Comparison of ENCODE assay signal across 36 cellular contexts in the genomic region with DNA sequence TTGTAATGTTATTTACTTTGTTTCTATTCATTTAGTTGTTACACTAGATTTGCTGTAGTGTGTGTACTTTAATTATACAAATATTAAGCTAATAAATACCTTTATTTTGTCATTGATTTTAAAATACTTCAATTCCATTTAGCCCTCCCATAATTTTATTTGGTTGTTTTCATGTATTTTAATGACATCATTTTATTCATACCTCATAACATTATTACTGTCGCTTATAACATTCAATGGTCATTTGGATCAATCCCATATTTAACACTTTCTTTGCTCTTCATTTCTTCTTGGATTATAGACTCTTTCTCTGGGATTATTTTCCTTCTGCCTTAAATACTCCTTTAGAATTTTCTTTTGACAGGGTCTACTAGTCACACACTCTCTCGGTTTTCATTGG.
DNase-seq lines count a peak whose midpoint lies in the region; ATAC-seq, FAIRE-seq and TF ChIP-seq lines count a peak whose summit lies in the region.
"Had no signal": no experiment of that assay in that cellular context is flagged by ENCODE, and none has a peak within 500 bp of the region (broad histone marks: within the 10 kb centered on the region; RNA-seq: fewer than 3 reads in every experiment).

No MANE protein-coding gene starts in this region.

- DNase-seq in HepG2 (ENCODE audit: low spot score) (no peak), right lobe of liver (no peak), small intestine (no peak), immature natural killer cell (no peak)
- DNase-seq: 8988T; ACHN; AML-193; BE2C; C1 segment of cervical spinal cord; Caco-2; Calu3; CD4-positive, alpha-beta memory T cell; CD4-positive, alpha-beta T cell; CD4-positive, CD25-positive, alpha-beta regulatory T cell; CD8-positive, alpha-beta memory T cell; CD8-positive, alpha-beta T cell; COR-L47; DMS 273 treated with DMSO at 0.1 percent for 48 hours; DMS153; DMS53; DMS79; DMS79 treated with DMSO at 0.1 percent for 48 hours; DND-41; EL had no signal

- H2AFZ ChIP-seq in HepG2 (ENCODE audit: low read length): no peak overlapping the region

- no peaks in the 10 kb centered on the region for H3K27me3 ChIP-seq in HepG2 (ENCODE audit: control insufficient read depth in 1 of 2, insufficient read depth in 2 of 2, low read length in 2 of 2)
- no peaks in the 10 kb centered on the region for H3K27me3 ChIP-seq in right lobe of liver
- no peaks in the 10 kb centered on the region for H3K27me3 ChIP-seq in small intestine (ENCODE audit: control insufficient read depth in 2 of 2, insufficient read depth in 2 of 2, low read length in 2 of 2)
- H3K27me3 ChIP-seq: BE2C; BLaER1; BLaER1 treated with 17β-estradiol and CSF1 and Interleukin-3, amounts not matched to agents 10 nM and 100 nM had no signal

- H3K27ac ChIP-seq in HepG2 (ENCODE audit: extremely low read length, insufficient read depth, low read length): no peak overlapping the region
- no peak overlapping the region for H3K27ac ChIP-seq in right lobe of liver
- H3K27ac ChIP-seq in HEK293 (ENCODE audit: extremely low read depth, low read depth, low read length): no peak overlapping the region
- no peak overlapping the region for H3K27ac ChIP-seq in small intestine (ENCODE audit: low read depth in 1 of 2, low read length in 1 of 2)
- H3K27ac ChIP-seq: 22Rv1; A549; BLaER1; BLaER1 treated with 17β-estradiol and CSF1 and Interleukin-3, amounts not matched to agents 10 nM and 100 nM; C4-2B had no signal

- TF ChIP-seq POLR2A in HepG2 (IDR thresholded peaks at IDR 0.05; ENCODE audit: insufficient read depth in 1 of 2, low read depth in 2 of 2, low read length in 2 of 2) (no peak), right lobe of liver (IDR thresholded peaks at IDR 0.05) (no peak)

- no TSS peak for BruUV-seq in HepG2 (replicated peaks; lab: Mats Ljungman, UMichigan)

- FAIRE-seq in HepG2 (lab: Jason Lieb, UNC) (no peak), A204.1 (lab: Jason Lieb, UNC) (peak; percentile 74), small intestine (lab: Jason Lieb, UNC) (peak; percentile 74)
- FAIRE-seq: A549, D721Med had no signal

- H3K9me3 ChIP-seq in HepG2 (ENCODE audit: low read length) (no peaks in the 10 kb centered on the region), right lobe of liver (no peaks in the 10 kb centered on the region), HEK293 (ENCODE audit: control insufficient read depth, insufficient read depth, low read depth, low read length) (no peaks in the 10 kb centered on the region), small intestine (ENCODE audit: control insufficient read depth, low read depth) (no peaks in the 10 kb centered on the region)
- H3K9me3 ChIP-seq: A549; BE2C; BLaER1; BLaER1 treated with 17β-estradiol and CSF1 and Interleukin-3, amounts not matched to agents 10 nM and 100 nM; Caco-2 had no signal

- peaks cover 26% of the 10 kb centered on the region for H3K27me3 Mint-ChIP-seq in stimulated activated memory B cell treated with anti-CD40 and anti-IgM and Interleukin-4, amounts not matched to agents 10 μg/mL and 1 μg/mL and 100 μg/mL, for 72 hours
- H3K27me3 Mint-ChIP-seq in immature natural killer cell (ENCODE audit: low read depth in 3 of 3): peaks cover 4 to 16% (median 7%) of the 10 kb centered on the region in 3 donors

- CTCF ChIA-PET in HepG2 (lab: Yijun Ruan, JAX; ENCODE audit: low intra/inter-chr PET ratio, low total read pairs): no interaction called here
- CTCF ChIA-PET in HEK293 (lab: Yijun Ruan, JAX): no interaction called here

- TF ChIP-seq CTCF in HepG2 (CRISPR knock-in tag; IDR thresholded peaks at IDR 0.05) (no peak), right lobe of liver (IDR thresholded peaks at IDR 0.05) (no peak), HEK293 (tag by site-specific recombination; IDR thresholded peaks at IDR 0.05) (no peak)

- H3K36me3 ChIP-seq in HepG2 (replicated peaks in 1 of 2; ENCODE audit: control insufficient read depth in 1 of 2, insufficient read depth in 2 of 2, low read length in 2 of 2): no peaks in the 10 kb centered on the region
- no peaks in the 10 kb centered on the region for H3K36me3 ChIP-seq in right lobe of liver
- no peaks in the 10 kb centered on the region for H3K36me3 ChIP-seq in HEK293 (ENCODE audit: control insufficient read depth in 2 of 2, insufficient read depth in 1 of 2, low read length in 2 of 2)
- no peaks in the 10 kb centered on the region for H3K36me3 ChIP-seq in small intestine (ENCODE audit: control insufficient read depth in 2 of 2, insufficient read depth in 2 of 2, low read length in 2 of 2)
- H3K36me3 ChIP-seq: BE2C; BLaER1; BLaER1 treated with 17β-estradiol and CSF1 and Interleukin-3, amounts not matched to agents 10 nM and 100 nM had no signal

- POLR2A ChIA-PET in HepG2 (lab: Yijun Ruan, JAX): no interaction called here
- POLR2A ChIA-PET in HEK293 (lab: Yijun Ruan, JAX): no interaction called here

- H3K4me3 ChIP-seq in HepG2 (replicated peaks in 1 of 3; ENCODE audit: insufficient read depth in 1 of 3, low read depth in 2 of 3, low read length in 3 of 3) (no peak overlapping the region), right lobe of liver (no peak overlapping the region), HEK293 (ENCODE audit: low read depth, low read length) (no peak overlapping the region), small intestine (ENCODE audit: low read depth in 1 of 2, low read length in 2 of 2) (no peak overlapping the region)
- H3K4me3 ChIP-seq: A549; BLaER1; BLaER1 treated with 17β-estradiol and CSF1 and Interleukin-3, amounts not matched to agents 10 nM and 100 nM had no signal

- H3K36me3 Mint-ChIP-seq in stimulated activated memory B cell treated with anti-CD40 and anti-IgM and Interleukin-4, amounts not matched to agents 10 μg/mL and 1 μg/mL and 100 μg/mL, for 72 hours: no peaks in the 10 kb centered on the region
- no peaks in the 10 kb centered on the region for H3K36me3 Mint-ChIP-seq in immature natural killer cell
- H3K36me3 Mint-ChIP-seq: CD14-positive monocyte; CD4-positive, alpha-beta memory T cell; CD4-positive, CD25-positive, alpha-beta regulatory T cell; CD8-positive, alpha-beta memory T cell; CD8-positive, alpha-beta T cell had no signal

- WGBS in HepG2 (ENCODE audit: low lambda C conversion rate): 0% methylated on average over 2 of the region's 2 CpGs
- WGBS in right lobe of liver (ENCODE audit: insufficient coverage, low coverage, low lambda C conversion rate, missing lambda C conversion rate): 42% methylated on average over 2 of the region's 2 CpGs
- WGBS in small intestine, 3 donors: 81 to 83% (median 81%) methylated on average over 2 of the region's 2 CpGs

- in situ Hi-C loops in HepG2 (cut with HindIII; ENCODE audit: extremely low pct_ligation_motif_present, low pct_unique_long_range_greater_than_20kb): no loop called here

- H4K20me1 ChIP-seq in HepG2 (ENCODE audit: insufficient read depth, low read length): no peaks in the 10 kb centered on the region
- H4K20me1 ChIP-seq: BLaER1; BLaER1 treated with 17β-estradiol and CSF1 and Interleukin-3, amounts not matched to agents 10 nM and 100 nM had no signal

- no peaks in the 10 kb centered on the region for H3K4me1 Mint-ChIP-seq in stimulated activated memory B cell treated with anti-CD40 and anti-IgM and Interleukin-4, amounts not matched to agents 10 μg/mL and 1 μg/mL and 100 μg/mL, for 72 hours
- no peaks in the 10 kb centered on the region for H3K4me1 Mint-ChIP-seq in immature natural killer cell
- H3K4me1 Mint-ChIP-seq: B cell; CD14-positive monocyte; CD4-positive, alpha-beta memory T cell; CD4-positive, CD25-positive, alpha-beta regulatory T cell; CD8-positive, alpha-beta memory T cell had no signal

- H3K4me3 Mint-ChIP-seq in stimulated activated memory B cell treated with anti-CD40 and anti-IgM and Interleukin-4, amounts not matched to agents 10 μg/mL and 1 μg/mL and 100 μg/mL, for 72 hours: no peak overlapping the region
- H3K4me3 Mint-ChIP-seq in immature natural killer cell: no peak overlapping the region
- H3K4me3 Mint-ChIP-seq: B cell; CD14-positive monocyte; CD4-positive, alpha-beta memory T cell; CD4-positive, alpha-beta T cell; CD4-positive, CD25-positive, alpha-beta regulatory T cell; CD8-positive, alpha-beta memory T cell; CD8-positive, alpha-beta T cell had no signal

- TF ChIP-seq RAD21 in HepG2 (CRISPR knock-in tag; IDR thresholded peaks at IDR 0.05): no peak

- no peak overlapping the region for H3K27ac Mint-ChIP-seq in stimulated activated memory B cell treated with anti-CD40 and anti-IgM and Interleukin-4, amounts not matched to agents 10 μg/mL and 1 μg/mL and 100 μg/mL, for 72 hours
- no peak overlapping the region for H3K27ac Mint-ChIP-seq in immature natural killer cell
- H3K27ac Mint-ChIP-seq: B cell; CD14-positive monocyte; CD4-positive, alpha-beta memory T cell; CD4-positive, alpha-beta T cell; CD4-positive, CD25-positive, alpha-beta regulatory T cell; CD8-positive, alpha-beta memory T cell; CD8-positive, alpha-beta T cell had no signal

- H3K4me1 ChIP-seq in HepG2 (ENCODE audit: insufficient read depth, low read length) (no peaks in the 10 kb centered on the region), right lobe of liver (no peaks in the 10 kb centered on the region), HEK293 (ENCODE audit: control insufficient read depth, insufficient read depth, low read length) (no peaks in the 10 kb centered on the region), small intestine (ENCODE audit: control insufficient read depth in 2 of 2, insufficient read depth in 1 of 2, low read depth in 1 of 2, low read length in 1 of 2) (no peaks in the 10 kb centered on the region)
- H3K4me1 ChIP-seq: A549; BE2C; BLaER1; BLaER1 treated with 17β-estradiol and CSF1 and Interleukin-3, amounts not matched to agents 10 nM and 100 nM; Caco-2 had no signal

- TF ChIP-seq EP300 in HepG2 (IDR thresholded peaks at IDR 0.05; ENCODE audit: low read depth in 2 of 2, low read length in 2 of 2): no peak
- TF ChIP-seq EP300 in HepG2 (CRISPR knock-in tag; IDR thresholded peaks at IDR 0.05; ENCODE audit: borderline replicate concordance): no peak

- H3K79me2 ChIP-seq in HepG2 (ENCODE audit: insufficient read depth, low read length): no peaks in the 10 kb centered on the region

- no peak overlapping the region for H3K4me2 ChIP-seq in HepG2 (ENCODE audit: low read depth, low read length)
- H3K4me2 ChIP-seq: A549; BLaER1; BLaER1 treated with 17β-estradiol and CSF1 and Interleukin-3, amounts not matched to agents 10 nM and 100 nM had no signal

- intact Hi-C loops in HepG2 (cut with micrococcal nuclease; ENCODE audit: unreplicated experiment) (no loop called here), right lobe of liver (cut with DNase I) (no loop called here)

- H3K9me3 Mint-ChIP-seq in stimulated activated memory B cell treated with anti-CD40 and anti-IgM and Interleukin-4, amounts not matched to agents 10 μg/mL and 1 μg/mL and 100 μg/mL, for 72 hours: peaks cover 4% of the 10 kb centered on the region
- H3K9me3 Mint-ChIP-seq in immature natural killer cell: peaks cover 0 to 8% (median 0%) of the 10 kb centered on the region in 6 donors
- H3K9me3 Mint-ChIP-seq: CD8-positive, alpha-beta T cell had no signal

- no peak overlapping the region for H3K9ac ChIP-seq in HepG2 (ENCODE audit: insufficient read depth, low read depth, low read length)
- H3K9ac ChIP-seq: BLaER1; BLaER1 treated with 17β-estradiol and CSF1 and Interleukin-3, amounts not matched to agents 10 nM and 100 nM had no signal

- ATAC-seq in HepG2: no peak
- ATAC-seq in right lobe of liver: no peak
- no peak for ATAC-seq in HG03442 (IDR thresholded peaks at IDR 0.05; ENCODE audit: unreplicated experiment)
- ATAC-seq in stimulated activated memory B cell treated with anti-CD40 and anti-IgM and Interleukin-4, amounts not matched to agents 10 μg/mL and 1 μg/mL and 100 μg/mL, for 72 hours: no peak
- ATAC-seq: A549; CD8-positive, alpha-beta T cell had no signal

Comparison
In these comparisons a context has a peak if more than half of its experiments do, and no peak if none do; other contexts are left out.
1. Of the 63 proteins assayed by ChIP-seq in both HepG2 and HEK293: peak only in HepG2: none; only in HEK293: ATF2; in both: none; in neither: 62.